Comparison of ENCODE assay signal across 2 cellular contexts in genomic region chr12:6530576-6531260, GRCh38.
TF ChIP-seq lines count a peak whose summit lies in the region.

No MANE protein-coding gene starts in this region.

TF ChIP-seq in SK-N-SH, 30 proteins besides CTCF, POLR2A, EP300 and RAD21 (continued from another document):
- no peak for TF ChIP-seq ZBTB33 (IDR thresholded peaks at IDR 0.05; ENCODE audit: borderline replicate concordance, low read depth)
- no peak for TF ChIP-seq CHD2 (IDR thresholded peaks at IDR 0.05; ENCODE audit: low read length, partially characterized antibody)
- no peak for TF ChIP-seq TEAD4 (IDR thresholded peaks at IDR 0.05; ENCODE audit: borderline replicate concordance, insufficient read depth)
- TF ChIP-seq NFIC (IDR thresholded peaks at IDR 0.05; ENCODE audit: borderline replicate concordance) = no peak
- TF ChIP-seq, protein P1, sequence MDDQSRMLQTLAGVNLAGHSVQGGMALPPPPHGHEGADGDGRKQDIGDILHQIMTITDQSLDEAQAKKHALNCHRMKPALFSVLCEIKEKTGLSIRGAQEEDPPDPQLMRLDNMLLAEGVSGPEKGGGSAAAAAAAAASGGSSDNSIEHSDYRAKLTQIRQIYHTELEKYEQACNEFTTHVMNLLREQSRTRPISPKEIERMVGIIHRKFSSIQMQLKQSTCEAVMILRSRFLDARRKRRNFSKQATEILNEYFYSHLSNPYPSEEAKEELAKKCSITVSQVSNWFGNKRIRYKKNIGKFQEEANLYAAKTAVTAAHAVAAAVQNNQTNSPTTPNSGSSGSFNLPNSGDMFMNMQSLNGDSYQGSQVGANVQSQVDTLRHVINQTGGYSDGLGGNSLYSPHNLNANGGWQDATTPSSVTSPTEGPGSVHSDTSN (IDR thresholded peaks at IDR 0.05) = no peak
- no peak for TF ChIP-seq TCF12 (IDR thresholded peaks at IDR 0.05)
- no peak for TF ChIP-seq TAF1 (IDR thresholded peaks at IDR 0.05; ENCODE audit: borderline replicate concordance, low read depth, low read length)
- TF ChIP-seq SIN3A (IDR thresholded peaks at IDR 0.05; ENCODE audit: borderline replicate concordance, low read depth, low read length) = no peak
- no peak for TF ChIP-seq IRF3 (IDR thresholded peaks at IDR 0.05; ENCODE audit: low read depth, low read length)
- no peak for TF ChIP-seq GABPA (IDR thresholded peaks at IDR 0.05; ENCODE audit: low read depth)
- TF ChIP-seq REST (IDR thresholded peaks at IDR 0.05; ENCODE audit: low read depth, low read length) = no peak
- no peak for TF ChIP-seq JUND (IDR thresholded peaks at IDR 0.05)
- no peak for TF ChIP-seq RXRA (IDR thresholded peaks at IDR 0.05; ENCODE audit: borderline replicate concordance, low read depth)
- TF ChIP-seq MEF2A (IDR thresholded peaks at IDR 0.05; ENCODE audit: borderline replicate concordance, low read depth) = no peak
- TF ChIP-seq GATA2 (CRISPR knock-in tag; IDR thresholded peaks at IDR 0.05) = no peak
- TF ChIP-seq USF2 (IDR thresholded peaks at IDR 0.05; ENCODE audit: borderline replicate concordance, low read depth, low read length) = no peak
- no peak for TF ChIP-seq FOXJ3 (CRISPR knock-in tag; IDR thresholded peaks at IDR 0.05)
- TF ChIP-seq RCOR1 (IDR thresholded peaks at IDR 0.05; ENCODE audit: low read length) = no peak

TF ChIP-seq in SK-N-SH treated with all-trans-retinoic acid at 6 μM for 48 hours, 23 proteins besides CTCF, POLR2A, EP300 and RAD21 (continued from another document):
- TF ChIP-seq, protein P2, sequence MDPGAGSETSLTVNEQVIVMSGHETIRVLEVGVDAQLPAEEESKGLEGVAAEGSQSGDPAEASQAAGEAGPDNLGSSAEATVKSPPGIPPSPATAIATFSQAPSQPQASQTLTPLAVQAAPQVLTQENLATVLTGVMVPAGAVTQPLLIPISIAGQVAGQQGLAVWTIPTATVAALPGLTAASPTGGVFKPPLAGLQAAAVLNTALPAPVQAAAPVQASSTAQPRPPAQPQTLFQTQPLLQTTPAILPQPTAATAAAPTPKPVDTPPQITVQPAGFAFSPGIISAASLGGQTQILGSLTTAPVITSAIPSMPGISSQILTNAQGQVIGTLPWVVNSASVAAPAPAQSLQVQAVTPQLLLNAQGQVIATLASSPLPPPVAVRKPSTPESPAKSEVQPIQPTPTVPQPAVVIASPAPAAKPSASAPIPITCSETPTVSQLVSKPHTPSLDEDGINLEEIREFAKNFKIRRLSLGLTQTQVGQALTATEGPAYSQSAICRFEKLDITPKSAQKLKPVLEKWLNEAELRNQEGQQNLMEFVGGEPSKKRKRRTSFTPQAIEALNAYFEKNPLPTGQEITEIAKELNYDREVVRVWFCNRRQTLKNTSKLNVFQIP (CRISPR knock-in tag; IDR thresholded peaks at IDR 0.05; ENCODE audit: borderline replicate concordance, low read depth) = no peak
- TF ChIP-seq ZNF565 (CRISPR knock-in tag; conservative IDR thresholded peaks at IDR 0.05; ENCODE audit: low read depth) = no peak
- no peak for TF ChIP-seq ZNF8 (CRISPR knock-in tag; IDR thresholded peaks at IDR 0.05)
- no peak for TF ChIP-seq GLIS3 (CRISPR knock-in tag; IDR thresholded peaks at IDR 0.05)
- TF ChIP-seq CSDC2 (CRISPR knock-in tag; IDR thresholded peaks at IDR 0.05) = no peak
- TF ChIP-seq ZFP3 (CRISPR knock-in tag; IDR thresholded peaks at IDR 0.05) = no peak
- TF ChIP-seq TSHZ2 (CRISPR knock-in tag; IDR thresholded peaks at IDR 0.05) = no peak
- TF ChIP-seq TOX (CRISPR knock-in tag; IDR thresholded peaks at IDR 0.05; ENCODE audit: borderline replicate concordance) = no peak
- no peak for TF ChIP-seq ZC3H10 (CRISPR knock-in tag; IDR thresholded peaks at IDR 0.05)
TF ChIP-seq in SK-N-SH treated with all-trans-retinoic acid at 6 μM for 48 hours: peak in this region for 0.
